Comparison of ENCODE assay signal across 17 cellular contexts in the genomic region with DNA sequence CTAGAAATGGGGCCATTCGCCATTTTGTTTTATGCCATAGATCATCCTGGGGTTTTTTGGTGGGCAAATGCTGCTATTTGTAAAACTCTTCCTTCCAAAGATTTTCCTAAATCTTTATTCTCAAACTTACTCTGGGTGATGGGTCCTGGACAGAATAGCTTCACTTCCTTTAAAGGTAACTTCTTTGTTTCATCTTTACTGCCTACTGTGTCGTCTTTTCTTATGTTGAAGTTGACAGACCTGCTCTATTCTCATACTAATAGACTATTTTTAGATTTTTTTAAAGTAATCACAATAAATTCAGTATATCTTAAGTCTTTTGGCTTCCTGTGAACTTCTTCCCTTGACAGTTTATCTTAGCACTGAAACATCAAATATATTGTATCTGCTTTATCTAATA.
DNase-seq lines count a peak whose midpoint lies in the region; ATAC-seq, FAIRE-seq and TF ChIP-seq lines count a peak whose summit lies in the region.
"Had no signal": no experiment of that assay in that cellular context is flagged by ENCODE, and none has a peak within 500 bp of the region (broad histone marks: within the 10 kb centered on the region; RNA-seq: fewer than 3 reads in every experiment).

No MANE protein-coding gene starts in this region.

- TF ChIP-seq CTCF in H1 (IDR thresholded peaks at IDR 0.05; ENCODE audit: control extremely low read depth in 1 of 3, insufficient read depth in 1 of 3, low read depth in 1 of 3, low read length in 3 of 3) = no peak
- TF ChIP-seq CTCF in A673 (conservative IDR thresholded peaks at IDR 0.05; ENCODE audit: low read depth, low read length) = no peak
- no peak for TF ChIP-seq CTCF in endodermal cell (conservative IDR thresholded peaks at IDR 0.05)

- no peak overlapping the region for H2AFZ ChIP-seq in H1 (ENCODE audit: low read length)

- no peaks in the 10 kb centered on the region for H3K9me3 Mint-ChIP-seq in endodermal cell
- H3K9me3 Mint-ChIP-seq in activated naive CD4-positive, alpha-beta T cell treated with anti-CD3 and anti-CD28 coated beads for 36 hours = no peaks in the 10 kb centered on the region
- H3K9me3 Mint-ChIP-seq: CD4-positive, alpha-beta T cell had no signal

- H3K23me2 ChIP-seq in H1 (ENCODE audit: low read depth, low read length) = no peaks in the 10 kb centered on the region

- POLR2A ChIA-PET in H1 (lab: Charles Lee; ENCODE audit: partially characterized antibody) = interaction anchor here (0.6 to 0.8 kb wide), 2 partner anchors 11 to 24 kb away, joined by 3 to 6 read pairs; no protein-coding TSS in a partner anchor
- POLR2A ChIA-PET in A673 (lab: Charles Lee; ENCODE audit: low non-redundant PET) = no interaction called here

- intact Hi-C loops in A673 (cut with micrococcal nuclease; ENCODE audit: unreplicated experiment) = no loop called here
- intact Hi-C loops in activated naive CD4-positive, alpha-beta T cell treated with anti-CD3 and anti-CD28 coated beads for 36 hours (cut with micrococcal nuclease) = no loop called here

- H3K27ac Mint-ChIP-seq in endodermal cell = no peak overlapping the region
- no peak overlapping the region for H3K27ac Mint-ChIP-seq in activated naive CD4-positive, alpha-beta T cell treated with anti-CD3 and anti-CD28 coated beads for 36 hours
- H3K27ac Mint-ChIP-seq: CD4-positive, alpha-beta T cell had no signal

- H3K4me1 Mint-ChIP-seq in endodermal cell = peaks cover 17% of the 10 kb centered on the region
- H3K4me1 Mint-ChIP-seq in activated naive CD4-positive, alpha-beta T cell treated with anti-CD3 and anti-CD28 coated beads for 36 hours (ENCODE audit: low read depth) = no peaks in the 10 kb centered on the region

- H3K4me3 ChIP-seq in HUES64 (ENCODE audit: low read length) (peak overlapping the region; percentile 26; the same call in 1 of the 2 replicates), H1 (ENCODE audit: extremely low read depth in 1 of 4, insufficient read depth in 2 of 4, low read depth in 3 of 4, low read length in 4 of 4) (peak overlapping the region in 1 of 4 experiments; percentile 48; a peak in 3 of 8 replicates), A673 (ENCODE audit: low read depth, low read length, poor library complexity, severe bottlenecking) (no peak overlapping the region), endodermal cell (ENCODE audit: low read length) (no peak overlapping the region)
- H3K4me3 ChIP-seq: BLaER1 had no signal

- WGBS in HUES64 = 66% methylated on average over 2 of the region's 2 CpGs
- WGBS in H1 (ENCODE audit: extremely low coverage in 1 of 2, insufficient coverage in 1 of 2, insufficient read length in 1 of 2, insufficient replicate concordance in 2 of 2, low coverage in 1 of 2, low lambda C conversion rate in 2 of 2, missing lambda C conversion rate in 1 of 2), 2 experiments = 15% methylated on average over 2 of the region's 2 CpGs; no CpG with 5 or more reads in 1 of the 2 experiments
- WGBS in endodermal cell (ENCODE audit: insufficient coverage in 1 of 2, insufficient read length in 1 of 2), 2 experiments = 83 to 93% methylated on average over 1 to 2 of the region's 2 CpGs

- H3K27me3 Mint-ChIP-seq in endodermal cell (ENCODE audit: insufficient read depth) = no peaks in the 10 kb centered on the region
- peaks cover 16% of the 10 kb centered on the region for H3K27me3 Mint-ChIP-seq in activated naive CD4-positive, alpha-beta T cell treated with anti-CD3 and anti-CD28 coated beads for 36 hours (ENCODE audit: low read depth)

- no peak overlapping the region for H2AK5ac ChIP-seq in H1 (ENCODE audit: low read depth, low read length)

- H4K5ac ChIP-seq in H1 (ENCODE audit: insufficient read length, low read depth, low read length) = no peak overlapping the region

- peak overlapping the region; percentile 33 to 57; a peak in 2 of 4 replicates for H3K4me2 ChIP-seq in H1 (ENCODE audit: insufficient read depth in 1 of 2, low read depth in 2 of 2, low read length in 2 of 2)
- H3K4me2 ChIP-seq: BLaER1 had no signal

- H3K56ac ChIP-seq in H1 (replicated peaks; ENCODE audit: insufficient read length, low read depth, low read length) = no peak overlapping the region

- H4K91ac ChIP-seq in H1 (replicated peaks; ENCODE audit: insufficient read length, low read length) = no peak overlapping the region

- no peak overlapping the region for H2BK20ac ChIP-seq in H1 (ENCODE audit: low read length)

- H2BK5ac ChIP-seq in H1 (ENCODE audit: low read depth, low read length) = no peak overlapping the region

- no peak for TF ChIP-seq RAD21 in H1 (IDR thresholded peaks at IDR 0.05 in 1 of 2, conservative IDR thresholded peaks at IDR 0.05 in 1 of 2; ENCODE audit: low read depth in 2 of 2, low read length in 2 of 2)

- H3K36me3 ChIP-seq in HUES64 (ENCODE audit: insufficient read depth, low read length) (peaks cover 45% of the 10 kb centered on the region), H1 (ENCODE audit: control insufficient read depth in 2 of 4, insufficient read depth in 4 of 4, low read length in 3 of 4) (peaks cover 0 to 15% (median 0%) of the 10 kb centered on the region in 4 experiments; a peak in 3 of 8 replicates), A673 (ENCODE audit: insufficient read depth, low read length, poor library complexity, severe bottlenecking) (peaks cover 40% of the 10 kb centered on the region), endodermal cell (ENCODE audit: control insufficient read depth, insufficient read depth, low read length) (peaks cover 88% of the 10 kb centered on the region)

- H3K4me3 Mint-ChIP-seq in endodermal cell = no peak overlapping the region
- no peak overlapping the region for H3K4me3 Mint-ChIP-seq in activated naive CD4-positive, alpha-beta T cell treated with anti-CD3 and anti-CD28 coated beads for 36 hours
- H3K4me3 Mint-ChIP-seq: CD4-positive, alpha-beta T cell had no signal

- peaks cover 79% of the 10 kb centered on the region for H3K36me3 Mint-ChIP-seq in endodermal cell (ENCODE audit: low read depth)
- no peaks in the 10 kb centered on the region for H3K36me3 Mint-ChIP-seq in activated naive CD4-positive, alpha-beta T cell treated with anti-CD3 and anti-CD28 coated beads for 36 hours (ENCODE audit: low read depth)

- H3K79me1 ChIP-seq in H1 (ENCODE audit: low read depth, low read length) = no peaks in the 10 kb centered on the region

- H2BK12ac ChIP-seq in H1 (ENCODE audit: low read depth, low read length) = no peak overlapping the region; the same call in 1 of the 2 replicates

- ATAC-seq in HG03159 (IDR thresholded peaks at IDR 0.05; ENCODE audit: unreplicated experiment) = no peak

- H3K4me1 ChIP-seq in HUES64 (ENCODE audit: insufficient read depth, low read length) = peaks cover 51% of the 10 kb centered on the region
- peaks cover 0 to 22% (median 11%) of the 10 kb centered on the region in 4 experiments; a peak in 6 of 7 replicates for H3K4me1 ChIP-seq in H1 (replicated peaks in 1 of 4; ENCODE audit: control insufficient read depth in 3 of 4, insufficient read depth in 4 of 4, low read length in 3 of 4)
- H3K4me1 ChIP-seq in A673 (ENCODE audit: insufficient read depth, low read length, poor library complexity, severe bottlenecking) = no peaks in the 10 kb centered on the region
- H3K4me1 ChIP-seq in endodermal cell (ENCODE audit: control insufficient read depth, insufficient read depth, low read length) = no peaks in the 10 kb centered on the region
- H3K4me1 ChIP-seq: BLaER1 had no signal

- H3K23ac ChIP-seq in H1 (ENCODE audit: insufficient read length) = no peak overlapping the region

- TF ChIP-seq EP300 in H1 (IDR thresholded peaks at IDR 0.05; ENCODE audit: borderline replicate concordance in 1 of 2, low read depth in 2 of 2, low read length in 2 of 2) = no peak

- H4K8ac ChIP-seq in H1 (ENCODE audit: extremely low read depth, insufficient read depth, low read length) = no peak overlapping the region

- no peak for TF ChIP-seq POLR2A in H1 (IDR thresholded peaks at IDR 0.05; ENCODE audit: control extremely low read depth in 1 of 2, low read depth in 2 of 2, low read length in 2 of 2)

- H3K18ac ChIP-seq in H1 (ENCODE audit: extremely low read depth, low read length) = no peak overlapping the region

- H4K20me1 ChIP-seq in H1 (replicated peaks in 1 of 2; ENCODE audit: control insufficient read depth in 1 of 2, insufficient read depth in 2 of 2, low read length in 2 of 2) = no peaks in the 10 kb centered on the region
- H4K20me1 ChIP-seq: BLaER1 had no signal

- H3K14ac ChIP-seq in H1 (ENCODE audit: insufficient read length) = no peak overlapping the region

- no peak overlapping the region for H2BK15ac ChIP-seq in H1 (ENCODE audit: low read length)

- H3K27ac ChIP-seq in HUES64 (ENCODE audit: low read depth, low read length) (peak overlapping the region; percentile 88), H1 (ENCODE audit: low read depth, low read length) (no peak overlapping the region), A673 (ENCODE audit: low read depth, low read length, poor library complexity, severe bottlenecking) (no peak overlapping the region), endodermal cell (ENCODE audit: low read depth, low read length) (no peak overlapping the region)
- H3K27ac ChIP-seq: BLaER1 had no signal

- H3K9me3 ChIP-seq in HUES64 (ENCODE audit: insufficient read depth, low read depth, low read length) = no peaks in the 10 kb centered on the region
- peaks cover 0 to 2% of the 10 kb centered on the region in 2 experiments; a peak in 1 of 4 replicates for H3K9me3 ChIP-seq in H1 (ENCODE audit: insufficient read depth in 2 of 2, low read depth in 1 of 2, low read length in 1 of 2)
- H3K9me3 ChIP-seq in A673 (ENCODE audit: low read depth, low read length, poor library complexity, severe bottlenecking) = no peaks in the 10 kb centered on the region
- peaks cover 12% of the 10 kb centered on the region for H3K9me3 ChIP-seq in endodermal cell (ENCODE audit: control insufficient read depth, low read length)
- H3K9me3 ChIP-seq: BLaER1 had no signal

- H3K79me2 ChIP-seq in H1 (ENCODE audit: control insufficient read depth in 1 of 2, insufficient read depth in 2 of 2, low read length in 2 of 2) = peaks cover 0 to 15% of the 10 kb centered on the region in 2 experiments; a peak in 1 of 4 replicates

- FAIRE-seq in H1 (lab: Jason Lieb, UNC) = peak; percentile 70
- FAIRE-seq: GM19239 had no signal

- H3K27me3 ChIP-seq in HUES64 (ENCODE audit: insufficient read depth, low read length) (no peaks in the 10 kb centered on the region), H1 (replicated peaks in 1 of 4; ENCODE audit: control insufficient read depth in 3 of 4, extremely low read depth in 1 of 4, insufficient read depth in 3 of 4, low read length in 3 of 4) (no peaks in the 10 kb centered on the region), A673 (replicated peaks; ENCODE audit: insufficient read depth, low read depth, low read length, poor library complexity) (no peaks in the 10 kb centered on the region), endodermal cell (ENCODE audit: control insufficient read depth, insufficient read depth, low read length, poor library complexity, severe bottlenecking) (no peaks in the 10 kb centered on the region)
- H3K27me3 ChIP-seq: BLaER1 had no signal

- no TSS peak for BruUV-seq in A673 (replicated peaks; lab: Mats Ljungman, UMichigan)

- peak in 1 of 2 experiments; percentile 10 for DNase-seq in H1 (ENCODE audit: low read depth in 1 of 2, low spot score in 2 of 2)
- peak; percentile 33 for DNase-seq in iPS-NIHi11 (ENCODE audit: low spot score)
- DNase-seq in A673 (ENCODE audit: low spot score) = no peak
- DNase-seq in endodermal cell = no peak
- DNase-seq in activated naive CD4-positive, alpha-beta T cell treated with anti-CD3 and anti-CD28 coated beads for 36 hours = no peak
- DNase-seq: ACHN; CD4-positive, alpha-beta T cell; COR-L47; DMS79; KG1; NCI-H1092 treated with DMSO at 0.1 percent for 48 hours; NCI-H1436 treated with DMSO at 0.1 percent for 48 hours; NCI-H1930 had no signal

- H3K9ac ChIP-seq in HUES64 (ENCODE audit: low read depth, low read length) (no peak overlapping the region), H1 (replicated peaks in 1 of 4; ENCODE audit: extremely low read depth in 1 of 4, low read depth in 3 of 4, low read length in 3 of 4) (no peak overlapping the region), endodermal cell (ENCODE audit: extremely low read depth, low read length, poor library complexity, severe bottlenecking) (no peak overlapping the region)
- H3K9ac ChIP-seq: BLaER1 had no signal

- H3K4ac ChIP-seq in H1 (replicated peaks; ENCODE audit: insufficient read length, low read depth, low read length) = no peak overlapping the region

- CTCF ChIA-PET in H1 (lab: Charles Lee; ENCODE audit: partially characterized antibody) (interaction anchor here (0.6 kb wide), 1 partner anchor 147 kb away, joined by 3 read pairs; no protein-coding TSS in a partner anchor), A673 (lab: Charles Lee) (no interaction called here)
- CTCF ChIA-PET in activated naive CD4-positive, alpha-beta T cell treated with anti-CD3 and anti-CD28 coated beads for 36 hours (lab: Charles Lee) = no interaction called here

- H2BK120ac ChIP-seq in H1 (replicated peaks; ENCODE audit: low read depth, low read length) = no peak overlapping the region
